ENCODE assay signal across 32 cellular contexts in the genomic region with DNA sequence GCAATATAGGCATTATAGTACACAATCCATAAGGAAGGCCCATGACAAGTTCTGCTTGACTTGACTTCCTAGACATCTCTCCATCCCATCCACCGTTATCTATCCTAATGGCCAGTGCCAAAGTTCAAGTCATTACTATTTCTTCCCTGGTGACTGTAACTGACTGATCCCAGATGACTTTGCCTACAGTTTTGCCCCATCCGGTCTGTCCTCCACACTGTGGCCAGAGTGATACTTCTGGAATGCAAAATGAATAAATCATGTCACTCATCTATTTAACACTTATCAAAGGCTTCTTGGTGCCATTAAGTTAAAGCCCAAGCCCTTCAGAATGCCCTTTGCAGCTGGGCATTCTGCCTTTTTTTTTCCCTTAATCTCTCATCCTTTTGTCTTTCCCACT.
"Had no signal": no experiment of that assay in that cellular context is flagged by ENCODE, and none has a peak within 500 bp of the region (broad histone marks: within the 10 kb centered on the region; RNA-seq: fewer than 3 reads in every experiment).

No MANE protein-coding gene starts in this region.

- H3K4me3 ChIP-seq: K562, Peyer's patch, SJCRH30, SK-N-MC had no signal

- FAIRE-seq: bronchial epithelial cell, K562 had no signal

- DNase-seq: activated CD4-positive, alpha-beta memory T cell treated with anti-CD3 and anti-CD28 coated beads, Interleukin-2, amount 10 ng/mL, durations not matched to agents 7 days and 5 days; activated CD4-positive, alpha-beta T cell treated with anti-CD3 and anti-CD28 coated beads for 1 hour; activated CD4-positive, alpha-beta T cell treated with anti-CD3 and anti-CD28 coated beads for 48 hours; activated CD4-positive, CD25-positive, alpha-beta regulatory T cell; activated CD8-positive, alpha-beta memory T cell treated with anti-CD3 and anti-CD28 coated beads for 24 hours; activated CD8-positive, alpha-beta memory T cell treated with anti-CD3 and anti-CD28 coated beads, Interleukin-2, amount 10 ng/mL, durations not matched to agents 7 days and 5 days; activated CD8-positive, alpha-beta memory T cell treated with anti-CD3 and anti-CD28 coated beads, Interleukin-2, amount 50 U/mL, for 48 hours; activated effector memory CD4-positive, alpha-beta T cell treated with Interleukin-2 at 50 U/mL for 16 hours; activated naive CD4-positive, alpha-beta T cell treated with anti-CD3 and anti-CD28 coated beads, Interleukin-2, amount 10 ng/mL, durations not matched to agents 7 days and 5 days; activated naive CD8-positive, alpha-beta T cell treated with anti-CD3 and anti-CD28 coated beads, Interleukin-2, amount 50 U/mL, for 24 hours; activated T-cell treated with anti-CD3 and anti-CD28 coated beads, Interleukin-2, amount 50 U/mL, for 48 hours; anterior cingulate cortex; central memory CD4-positive, alpha-beta T cell; NCI-H1048; NCI-H1105 treated with DMSO at 0.1 percent for 48 hours; NCI-H1436; NCI-H1694; NCI-H1930; NCI-H2081 treated with DMSO at 0.1 percent for 48 hours; NCI-H226; NCI-H446 treated with DMSO at 0.1 percent for 48 hours; NCI-H524; PC-3; Peyer's patch; SHP77; T1000; WERI-Rb-1 had no signal

- H3K36me3 ChIP-seq: Peyer's patch, SJCRH30, WERI-Rb-1 had no signal

- ATAC-seq: activated CD8-positive, alpha-beta memory T cell treated with anti-CD3 and anti-CD28 coated beads, Interleukin-2, amount 10 ng/mL, durations not matched to agents 7 days and 5 days; activated naive CD8-positive, alpha-beta T cell treated with anti-CD3 and anti-CD28 coated beads, Interleukin-2, amount 50 U/mL, for 24 hours; K562; PC-3 had no signal

- H3K27me3 ChIP-seq: Peyer's patch, SJCRH30 had no signal

- H3K4me1 ChIP-seq: Peyer's patch, SJCRH30 had no signal

- H3K27ac ChIP-seq: Peyer's patch, RWPE1, SJCRH30, SK-N-MC, WERI-Rb-1 had no signal

- H3K9me3 ChIP-seq: Peyer's patch, SJCRH30 had no signal
